In the genomic region with DNA sequence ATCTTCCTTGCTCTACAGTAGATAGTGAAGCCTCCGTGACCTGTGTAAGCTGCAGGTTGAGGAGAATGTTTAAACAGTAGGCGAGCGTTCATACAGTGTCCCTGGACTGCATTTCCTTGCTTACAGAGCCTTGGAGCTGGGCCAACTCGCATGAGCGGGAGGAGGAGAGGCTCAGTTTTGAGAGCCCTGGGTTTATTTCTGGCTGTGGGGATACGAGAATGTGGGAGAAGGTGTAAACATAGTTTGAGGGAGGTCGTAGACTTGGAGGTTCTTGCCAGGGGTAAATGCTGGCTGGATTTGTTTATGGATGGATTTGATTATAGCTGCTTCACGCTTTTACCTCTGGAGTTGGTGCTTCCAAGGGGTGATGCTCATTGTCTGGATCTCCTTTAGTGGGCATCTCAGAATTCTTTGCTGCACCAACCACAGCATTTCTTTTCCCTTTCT, we compare ENCODE assay signal across 8 cellular contexts. TPM values are rescaled to one million over a fixed set of nuclear protein-coding genes. Genes with fewer than 3 reads are reported as not detected.
DNase-seq lines count a peak whose midpoint lies in the region; ATAC-seq and TF ChIP-seq lines count a peak whose summit lies in the region.

No MANE protein-coding gene starts in this region.

- peak overlapping the region; percentile 70 for H3K27ac ChIP-seq in epithelial cell of prostate
- peak overlapping the region; percentile 61 for H3K27ac ChIP-seq in muscle layer of colon (ENCODE audit: low read depth, low read length)

- no peak overlapping the region for H3K4me3 ChIP-seq in BE2C (ENCODE audit: low read depth, low read length)
- no peak overlapping the region for H3K4me3 ChIP-seq in muscle layer of colon (ENCODE audit: low read depth in 1 of 2, low read length in 2 of 2)

- no peaks in the 10 kb centered on the region for H3K4me1 ChIP-seq in BE2C
- H3K4me1 ChIP-seq in muscle layer of colon (ENCODE audit: insufficient read depth, low read length) = peaks cover 65% of the 10 kb centered on the region

- ATAC-seq in HG03520 (IDR thresholded peaks at IDR 0.05; ENCODE audit: unreplicated experiment) = no peak

- DNase-seq in BE2C (peak; percentile 24), NCI-H446 (lab: John Stamatoyannopoulos, UW) (peak; percentile 46 to 75), epithelial cell of prostate (ENCODE audit: low read depth, low spot score) (no peak), MV-4-11 (lab: John Stamatoyannopoulos, UW) (no peak), D341Med (ENCODE audit: low spot score) (no peak), SIG-M5 (lab: John Stamatoyannopoulos, UW) (no peak)

- no peaks in the 10 kb centered on the region for H3K36me3 ChIP-seq in BE2C
- peaks cover 9% of the 10 kb centered on the region for H3K36me3 ChIP-seq in muscle layer of colon (ENCODE audit: insufficient read depth, low read length)

- no peak for TF ChIP-seq CTCF in BE2C (IDR thresholded peaks at IDR 0.05; ENCODE audit: low read depth, low read length)

- H3K9me3 ChIP-seq in BE2C (no peaks in the 10 kb centered on the region), muscle layer of colon (ENCODE audit: low read length) (no peaks in the 10 kb centered on the region)

- no peak overlapping the region for H3K9ac ChIP-seq in muscle layer of colon (ENCODE audit: low read length)

- H3K27me3 ChIP-seq in BE2C (peaks cover 8% of the 10 kb centered on the region), muscle layer of colon (ENCODE audit: control insufficient read depth in 1 of 2, insufficient read depth in 2 of 2, low read length in 2 of 2) (no peaks in the 10 kb centered on the region)

RNA-seq across cellular contexts. Expression of gene CRIM1, which starts 20.8 kb away (rescaled TPM):
- not detected for polyA plus RNA-seq in BE2C (2012; ENCODE audit: insufficient read depth, insufficient read length, low read depth)

Comparison
In these comparisons a context has a peak if more than half of its experiments do, and no peak if none do; other contexts are left out.
1. DNase-seq: peak in BE2C (single experiment) and NCI-H446 (2 of 2); none in epithelial cell of prostate (single experiment), MV-4-11 (single experiment), D341Med (single experiment) and SIG-M5 (single experiment).